Comparison of ENCODE assay signal across 18 cellular contexts in genomic region chr21:39085843-39086415, GRCh38.
"Had no signal": no experiment of that assay in that cellular context is flagged by ENCODE, and none has a peak within 500 bp of the region (broad histone marks: within the 10 kb centered on the region; RNA-seq: fewer than 3 reads in every experiment).

No MANE protein-coding gene starts in this region.

- DNase-seq: activated gamma-delta T cell treated with Interleukin-2 at 50 U/mL for 16 hours; activated T-cell treated with anti-CD3 and anti-CD28 coated beads, Interleukin-2, amount 50 U/mL, for 1 hour; kidney; pancreas; stimulated activated CD4-positive, alpha-beta T cell treated with anti-CD3 and anti-CD28 coated beads, Interleukin-2, amount 100 ng/mL, for 48 hours; stimulated activated CD8-positive, alpha-beta memory T cell treated with anti-CD3 and anti-CD28 coated beads, Interleukin-4, amount 100 ng/mL, for 48 hours; stimulated activated naive B cell treated with anti-CD40 and anti-IgM and Interleukin-4, amounts not matched to agents 10 μg/mL and 1 μg/mL and 100 μg/mL, for 72 hours; T-helper 1 cell; upper lobe of right lung had no signal

- H3K4me3 Mint-ChIP-seq: central memory CD8-positive, alpha-beta T cell; nephron; stimulated activated naive B cell treated with anti-CD40 and anti-IgM and Interleukin-4, amounts not matched to agents 10 μg/mL and 1 μg/mL and 100 μg/mL, for 72 hours; WTC11 had no signal

- H3K9me3 ChIP-seq: esophagus muscularis mucosa, gastroesophageal sphincter, neutrophil, pancreas, upper lobe of right lung had no signal

- H3K9me3 Mint-ChIP-seq: activated naive CD4-positive, alpha-beta T cell treated with anti-CD3 and anti-CD28 coated beads, Interleukin-2, amount 50 U/mL, for 72 hours; central memory CD8-positive, alpha-beta T cell; stimulated activated naive B cell treated with anti-CD40 and anti-IgM and Interleukin-4, amounts not matched to agents 10 μg/mL and 1 μg/mL and 100 μg/mL, for 72 hours had no signal

- H3K4me1 ChIP-seq: gastroesophageal sphincter had no signal

- ATAC-seq: activated naive CD4-positive, alpha-beta T cell treated with anti-CD3 and anti-CD28 coated beads, Interleukin-2, amount 50 U/mL, for 72 hours; gastroesophageal sphincter; pancreas; sciatic nerve; stimulated activated naive B cell treated with anti-CD40 and anti-IgM and Interleukin-4, amounts not matched to agents 10 μg/mL and 1 μg/mL and 100 μg/mL, for 72 hours; WTC11 had no signal

- H3K4me3 ChIP-seq: esophagus muscularis mucosa, gastroesophageal sphincter, pancreas, smooth muscle cell, upper lobe of right lung had no signal

- H3K36me3 ChIP-seq: esophagus muscularis mucosa, gastroesophageal sphincter, neutrophil, pancreas, upper lobe of right lung had no signal

- H3K27ac ChIP-seq: esophagus muscularis mucosa, gastroesophageal sphincter, neutrophil, pancreas, upper lobe of right lung had no signal

- H3K36me3 Mint-ChIP-seq: activated naive CD4-positive, alpha-beta T cell treated with anti-CD3 and anti-CD28 coated beads, Interleukin-2, amount 50 U/mL, for 72 hours; stimulated activated naive B cell treated with anti-CD40 and anti-IgM and Interleukin-4, amounts not matched to agents 10 μg/mL and 1 μg/mL and 100 μg/mL, for 72 hours had no signal

- H3K27me3 ChIP-seq: neutrophil, pancreas, upper lobe of right lung had no signal

- H3K4me2 ChIP-seq: smooth muscle cell had no signal

- H3K27ac Mint-ChIP-seq: stimulated activated naive B cell treated with anti-CD40 and anti-IgM and Interleukin-4, amounts not matched to agents 10 μg/mL and 1 μg/mL and 100 μg/mL, for 72 hours; WTC11 had no signal

- H3K4me1 Mint-ChIP-seq: central memory CD8-positive, alpha-beta T cell had no signal
